Comparison of ENCODE assay signal across 8 cellular contexts in the genomic region with DNA sequence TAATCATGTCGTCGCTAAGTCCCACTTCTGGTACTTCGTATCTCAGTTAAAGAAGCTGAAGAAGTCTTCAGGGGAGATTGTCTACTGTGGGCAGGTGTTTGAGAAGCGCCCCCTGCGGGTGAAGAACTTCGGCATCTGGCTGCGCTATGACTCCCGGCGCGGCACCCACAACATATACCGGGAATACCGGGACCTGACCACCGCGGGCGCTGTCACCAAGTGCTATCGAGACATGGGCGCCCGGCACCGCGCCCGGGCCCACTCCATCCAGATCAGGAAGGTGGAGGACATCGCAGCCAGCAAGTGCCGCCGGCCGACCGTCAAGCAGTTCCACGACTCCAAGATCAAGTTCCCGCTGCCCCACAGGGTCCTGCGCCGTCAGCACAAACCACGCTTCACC. TPM values are rescaled to one million over a fixed set of nuclear protein-coding genes. Genes with fewer than 3 reads are reported as not detected.
DNase-seq lines count a peak whose midpoint lies in the region; ATAC-seq and TF ChIP-seq lines count a peak whose summit lies in the region.

No MANE protein-coding gene starts in this region.

- H3K79me2 ChIP-seq in DOHH2 (ENCODE audit: control insufficient read depth, low read length): no peaks in the 10 kb centered on the region

- H3K9me3 ChIP-seq in DOHH2 (ENCODE audit: control insufficient read depth, insufficient read depth, low read length) (no peaks in the 10 kb centered on the region), RWPE2 (ENCODE audit: severe bottlenecking) (no peaks in the 10 kb centered on the region), liver (ENCODE audit: control insufficient read depth in 4 of 4, low read length in 3 of 4) (no peaks in the 10 kb centered on the region)

- H3K9me2 ChIP-seq in DOHH2 (replicated peaks; ENCODE audit: control insufficient read depth, low read length): no peaks in the 10 kb centered on the region

- ATAC-seq in RWPE2 (ENCODE audit: low read depth) (no peak), GM19328 (IDR thresholded peaks at IDR 0.05; ENCODE audit: unreplicated experiment) (no peak)

- WGBS in liver: 10% methylated on average over 31 of the region's 31 CpGs

- H3K27ac ChIP-seq in DOHH2 (ENCODE audit: low read depth, low read length) (no peak overlapping the region), RWPE2 (ENCODE audit: poor library complexity, severe bottlenecking) (no peak overlapping the region), liver (ENCODE audit: low read depth in 1 of 2, low read length in 2 of 2) (no peak overlapping the region)

- no peak overlapping the region for H3K9ac ChIP-seq in liver (ENCODE audit: low read depth in 1 of 2, low read length in 2 of 2)

- H3K4me1 ChIP-seq in DOHH2 (ENCODE audit: control insufficient read depth, low read length) (no peaks in the 10 kb centered on the region), RWPE2 (ENCODE audit: insufficient read depth, poor library complexity, severe bottlenecking) (no peaks in the 10 kb centered on the region), liver (ENCODE audit: control insufficient read depth in 4 of 4, insufficient read depth in 4 of 4, low read length in 3 of 4) (peaks cover 0 to 5% (median 0%) of the 10 kb centered on the region in 4 donors)

- H3K27me3 ChIP-seq in DOHH2 (ENCODE audit: control insufficient read depth, low read length): 0 out of 2 replicates have a peak, but pooled peaks cover 6% of the 10 kb centered on the region
- peaks cover 6% of the 10 kb centered on the region for H3K27me3 ChIP-seq in RWPE2 (ENCODE audit: insufficient read depth, poor library complexity, severe bottlenecking)
- H3K27me3 ChIP-seq in liver (ENCODE audit: control insufficient read depth in 4 of 4, insufficient read depth in 4 of 4, low read length in 3 of 4): peaks cover 0 to 3% (median 0%) of the 10 kb centered on the region in 4 donors

- H4K20me1 ChIP-seq in DOHH2 (ENCODE audit: control insufficient read depth, insufficient read depth, low read depth, low read length): no peaks in the 10 kb centered on the region

- no peaks in the 10 kb centered on the region for H3F3A ChIP-seq in DOHH2 (ENCODE audit: control insufficient read depth, insufficient read depth)

- TF ChIP-seq CTCF in DOHH2 (IDR thresholded peaks at IDR 0.05; ENCODE audit: low read depth, low read length, poor library complexity, severe bottlenecking) (peak; percentile 54), RWPE2 (IDR thresholded peaks at IDR 0.05; ENCODE audit: poor library complexity, severe bottlenecking) (peak; percentile 25), liver (IDR thresholded peaks at IDR 0.05; ENCODE audit: low read depth, low read length, missing input control) (peak; percentile 8)

- H3K36me3 ChIP-seq in DOHH2 (ENCODE audit: control insufficient read depth, low read length) (no peaks in the 10 kb centered on the region), RWPE2 (ENCODE audit: low read depth) (no peaks in the 10 kb centered on the region), liver (ENCODE audit: control insufficient read depth in 4 of 4, insufficient read depth in 3 of 4, low read depth in 1 of 4, low read length in 3 of 4) (no peaks in the 10 kb centered on the region)

- no peak overlapping the region for H3K4me3 ChIP-seq in DOHH2 (ENCODE audit: low read length)
- no peak overlapping the region for H3K4me3 ChIP-seq in RWPE2 (ENCODE audit: severe bottlenecking)
- no peak overlapping the region for H3K4me3 ChIP-seq in liver (ENCODE audit: low read depth in 1 of 3, low read length in 3 of 3)

- no peak overlapping the region for H3K4me2 ChIP-seq in DOHH2 (ENCODE audit: low read length)

- no peak for DNase-seq in RWPE2 (ENCODE audit: low spot score)
- DNase-seq in activated naive CD8-positive, alpha-beta T cell treated with anti-CD3 and anti-CD28 coated beads, Interleukin-2, amount 50 U/mL, for 16 hours (ENCODE audit: low read depth, low spot score): peak; percentile 11
- peak; percentile 28 to 32 for DNase-seq in stimulated activated CD8-positive, alpha-beta memory T cell treated with anti-CD3 and anti-CD28 coated beads, Interleukin-2, amount 100 ng/mL, for 1 hour (ENCODE audit: low read depth in 2 of 2)
- DNase-seq in SW 1271 (lab: John Stamatoyannopoulos, UW): no peak
- DNase-seq in SIG-M5 treated with dmso at 0.1 percent for 504 hours (lab: John Stamatoyannopoulos, UW; ENCODE audit: unreplicated experiment): no peak

- TF ChIP-seq RAD21 in liver (IDR thresholded peaks at IDR 0.05): peak; percentile 26 to 57

TF ChIP-seq in liver, 16 proteins besides CTCF, POLR2A, EP300 and RAD21:
- TF ChIP-seq NR2F2 (IDR thresholded peaks at IDR 0.05): no peak
- TF ChIP-seq ATF3 (IDR thresholded peaks at IDR 0.05): no peak
- no peak for TF ChIP-seq GABPA (IDR thresholded peaks at IDR 0.05 in 1 of 2, conservative IDR thresholded peaks at IDR 0.05 in 1 of 2)
- no peak for TF ChIP-seq FOXA1 (IDR thresholded peaks at IDR 0.05)
- no peak for TF ChIP-seq HNF4A (conservative IDR thresholded peaks at IDR 0.05)
- TF ChIP-seq REST (IDR thresholded peaks at IDR 0.05): no peak

RNA-seq across cellular contexts. Expression of gene PNCK, which starts 11.3 kb away (rescaled TPM):
- total RNA-seq in liver: under 1 TPM in 1 of 2 donors, not detected in 1; 0.17 TPM
- polyA plus RNA-seq in liver: under 1 TPM in 1 of 2 donors, not detected in 1; 0.02 TPM

RNA-seq across cellular contexts. Expression of gene DUSP9, which starts 15.3 kb away (rescaled TPM):
- 100 to 1,000 TPM in 1 of 2 donors, 1 to 10 TPM in 1; 1.9 to 164 TPM for total RNA-seq in liver
- under 1 TPM; 0.42 to 0.90 TPM for polyA plus RNA-seq in liver

RNA-seq across cellular contexts. Expression of gene SLC6A8, which starts 25.5 kb away (rescaled TPM):
- total RNA-seq in liver: 10 to 100 TPM in 1 of 2 donors, under 1 TPM in 1; 0.84 to 44.4 TPM
- 1 to 10 TPM in 1 of 2 donors, under 1 TPM in 1; 0.25 to 1.9 TPM for polyA plus RNA-seq in liver

Comparison
In these comparisons a context has a peak if more than half of its experiments do, and no peak if none do; other contexts are left out.
1. DNase-seq: peak in activated naive CD8-positive, alpha-beta T cell treated with anti-CD3 and anti-CD28 coated beads, Interleukin-2, amount 50 U/mL, for 16 hours (single experiment) and stimulated activated CD8-positive, alpha-beta memory T cell treated with anti-CD3 and anti-CD28 coated beads, Interleukin-2, amount 100 ng/mL, for 1 hour (2 of 2); none in RWPE2 (single experiment), SW 1271 (0 of 2) and SIG-M5 treated with dmso at 0.1 percent for 504 hours (single experiment).
2. Peak in every context shown above with its lines, with median percentiles within 50 percentile points of each other: CTCF ChIP-seq.